ENCODE assay signal across 13 cellular contexts in the genomic region with DNA sequence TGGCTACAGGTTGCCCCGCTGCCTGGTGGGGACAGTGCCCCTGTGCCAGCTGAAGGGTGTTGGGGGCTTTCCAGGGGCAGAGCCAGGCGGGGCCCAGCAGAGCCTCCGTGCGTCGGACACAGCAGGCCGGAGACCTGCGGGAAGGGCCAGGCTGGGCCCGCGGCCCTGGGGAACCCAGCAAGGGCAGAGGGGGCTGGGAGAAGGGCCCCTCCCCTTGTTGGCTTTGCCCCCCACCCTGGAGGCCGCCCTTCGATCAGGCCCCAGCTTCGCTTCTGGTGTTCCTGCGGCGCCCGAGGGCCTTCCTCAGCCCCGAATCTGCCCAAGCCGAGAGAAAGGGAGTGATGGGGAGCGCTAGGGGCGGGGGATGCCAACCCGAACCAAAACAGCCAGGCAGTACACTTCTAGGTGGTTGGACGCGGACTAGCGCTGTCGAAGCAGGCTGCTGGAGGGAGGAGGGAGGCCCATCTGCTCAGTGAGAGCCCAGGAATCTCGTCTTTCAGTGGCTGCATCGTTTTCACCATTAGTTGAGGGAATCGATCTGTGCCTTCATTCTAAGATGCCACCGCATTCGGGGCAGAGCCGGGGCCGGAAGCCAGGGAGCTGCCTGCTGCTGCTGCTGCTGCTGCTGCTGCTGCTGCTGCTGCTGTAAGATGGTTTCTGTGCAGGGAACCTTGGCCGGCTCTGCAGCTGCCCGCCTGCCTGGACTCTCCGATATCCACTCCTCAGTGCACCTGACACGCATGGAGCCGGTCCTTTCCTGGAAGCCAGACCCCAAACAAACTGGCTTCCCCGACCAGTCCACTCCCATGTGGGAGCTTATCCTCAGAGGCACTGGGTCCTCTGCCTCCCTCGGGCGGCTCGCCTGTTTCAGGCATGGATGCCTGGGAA. TPM values are rescaled to one million over a fixed set of nuclear protein-coding genes. Genes with fewer than 3 reads are reported as not detected.
A peak's percentile ranks its signal among the peaks of the same experiment; 100 is the strongest.
DNase-seq lines count a peak whose midpoint lies in the region; ATAC-seq, FAIRE-seq and TF ChIP-seq lines count a peak whose summit lies in the region.
"Had no signal": no experiment of that assay in that cellular context is flagged by ENCODE, and none has a peak within 500 bp of the region (broad histone marks: within the 10 kb centered on the region; RNA-seq: fewer than 3 reads in every experiment).

No MANE protein-coding gene starts in this region.

- H3K4me2 ChIP-seq in BLaER1, result peak overlapping the region; percentile 64; the same call in 1 of the 2 replicates
- H3K4me2 ChIP-seq in GM23338, result peak overlapping the region; percentile 97

- H3K27ac Mint-ChIP-seq in GM23338, result no peak overlapping the region

- H3K4me3 ChIP-seq in BLaER1 (0 out of 2 replicates have a peak overlapping the region, but pooled peaks have one; percentile 60), GM23338 (peak overlapping the region; percentile 97), kidney (ENCODE audit: low read length in 2 of 2) (no peak overlapping the region)

- H4K20me1 ChIP-seq in BLaER1 (peaks cover 67% of the 10 kb centered on the region), GM23338 (replicated peaks; ENCODE audit: insufficient read depth) (peaks cover 43% of the 10 kb centered on the region)

- peaks cover 31% of the 10 kb centered on the region for H3K79me2 ChIP-seq in GM23338 (replicated peaks; ENCODE audit: insufficient read depth)

- H3K9me3 Mint-ChIP-seq in GM23338, result no peaks in the 10 kb centered on the region

- H3F3A ChIP-seq in GM23338 (replicated peaks; ENCODE audit: low read depth), result peaks cover 13% of the 10 kb centered on the region; the same call in 1 of the 2 replicates

- POLR2A ChIA-PET in HEK293T (lab: Yijun Ruan, JAX), result interaction anchor here (1.0 kb wide), 1 partner anchor 56 kb away, joined by 3 read pairs; no protein-coding TSS in a partner anchor

- intact Hi-C loops in kidney (cut with DNase I), result no loop called here

- DNase-seq in GM23338 (ENCODE audit: low spot score), result peak; percentile 70
- DNase-seq in kidney, result peak; percentile 53
- no peak for DNase-seq in frontal cortex (ENCODE audit: low spot score in 2 of 2)
- DNase-seq in HEK293T (ENCODE audit: extremely low spot score), result no peak
- DNase-seq: cortex of kidney; HCEC 1CT; stimulated activated CD8-positive, alpha-beta memory T cell treated with anti-CD3 and anti-CD28 coated beads, Interleukin-4, amount 100 ng/mL, for 48 hours had no signal

- H3K27ac ChIP-seq in BLaER1 (no peak overlapping the region), GM23338 (ENCODE audit: low read depth) (no peak overlapping the region), kidney (ENCODE audit: low read depth in 2 of 2, low read length in 2 of 2) (no peak overlapping the region)
- H3K27ac ChIP-seq: skin epidermis had no signal

- CTCF ChIA-PET in HEK293T (lab: Yijun Ruan, JAX), result no interaction called here

- peaks cover 7% of the 10 kb centered on the region; the same call in 1 of the 3 replicates for H3K36me3 Mint-ChIP-seq in GM23338 (ENCODE audit: low read depth)

- TF ChIP-seq CTCF in GM23338 (conservative IDR thresholded peaks at IDR 0.05; ENCODE audit: low read depth in 2 of 2), result no peak
- TF ChIP-seq CTCF in kidney (IDR thresholded peaks at IDR 0.05; ENCODE audit: borderline replicate concordance, extremely low read depth, insufficient read depth), result no peak

- H3K27me3 Mint-ChIP-seq in GM23338 (ENCODE audit: insufficient read depth, low read depth, poor library complexity), result peaks cover 38% of the 10 kb centered on the region

- H3K9me2 ChIP-seq in GM23338 (ENCODE audit: insufficient read depth), result no peaks in the 10 kb centered on the region

- FAIRE-seq in kidney (lab: Jason Lieb, UNC), result no peak
- FAIRE-seq in frontal cortex (lab: Jason Lieb, UNC), result no peak
- FAIRE-seq: RCC 7860 had no signal

- H3K4me1 Mint-ChIP-seq in GM23338, result peaks cover 46% of the 10 kb centered on the region

- ATAC-seq in GM23338, result peak; percentile 44
- peak; percentile 24 for ATAC-seq in SK-N-SH treated with all-trans-retinoic acid at 6 μM for 48 hours
- ATAC-seq in GM19351 (IDR thresholded peaks at IDR 0.05; ENCODE audit: unreplicated experiment), result no peak
- ATAC-seq in GM21360 (IDR thresholded peaks at IDR 0.05; ENCODE audit: unreplicated experiment), result no peak

- no peaks in the 10 kb centered on the region for H3K36me3 ChIP-seq in BLaER1
- no peaks in the 10 kb centered on the region for H3K36me3 ChIP-seq in GM23338 (ENCODE audit: insufficient read depth)
- no peaks in the 10 kb centered on the region for H3K36me3 ChIP-seq in kidney (ENCODE audit: control insufficient read depth in 1 of 2, insufficient read depth in 2 of 2, low read length in 2 of 2)

- H3K4me1 ChIP-seq in BLaER1, result peaks cover 11% of the 10 kb centered on the region
- H3K4me1 ChIP-seq in GM23338 (ENCODE audit: insufficient read depth), result peaks cover 16% of the 10 kb centered on the region
- H3K4me1 ChIP-seq in kidney (ENCODE audit: control insufficient read depth in 1 of 2, insufficient read depth in 1 of 2, low read depth in 1 of 2, low read length in 2 of 2), result peaks cover 0 to 2% of the 10 kb centered on the region in 2 donors

- peaks cover 91% of the 10 kb centered on the region for H3K27me3 ChIP-seq in BLaER1
- H3K27me3 ChIP-seq in GM23338 (ENCODE audit: insufficient read depth), result peaks cover 6% of the 10 kb centered on the region; the same call in 1 of the 2 replicates

- H2AFZ ChIP-seq in GM23338, result no peak overlapping the region; the same call in 1 of the 2 replicates

- H3K9me3 ChIP-seq in BLaER1 (no peaks in the 10 kb centered on the region), kidney (ENCODE audit: control insufficient read depth in 1 of 2, low read length in 2 of 2) (peaks cover 0 to 3% of the 10 kb centered on the region in 2 donors)

- H3K4me3 Mint-ChIP-seq in GM23338, result peak overlapping the region; percentile 95

- no peak overlapping the region for H3K9ac ChIP-seq in BLaER1
- H3K9ac ChIP-seq in kidney (ENCODE audit: low read length in 2 of 2), result no peak overlapping the region

TF ChIP-seq in GM23338, 12 proteins besides CTCF, POLR2A, EP300 and RAD21 (continues in another document):
- TF ChIP-seq EZH2phosphoT487 (IDR thresholded peaks at IDR 0.05; ENCODE audit: unreplicated experiment), result no peak
- TF ChIP-seq EZH2 (IDR thresholded peaks at IDR 0.05; ENCODE audit: low read depth, unreplicated experiment), result no peak

TF ChIP-seq in SK-N-SH treated with all-trans-retinoic acid at 6 μM for 48 hours, 23 proteins besides CTCF, POLR2A, EP300 and RAD21 (continues in another document):
- TF ChIP-seq, protein P1, sequence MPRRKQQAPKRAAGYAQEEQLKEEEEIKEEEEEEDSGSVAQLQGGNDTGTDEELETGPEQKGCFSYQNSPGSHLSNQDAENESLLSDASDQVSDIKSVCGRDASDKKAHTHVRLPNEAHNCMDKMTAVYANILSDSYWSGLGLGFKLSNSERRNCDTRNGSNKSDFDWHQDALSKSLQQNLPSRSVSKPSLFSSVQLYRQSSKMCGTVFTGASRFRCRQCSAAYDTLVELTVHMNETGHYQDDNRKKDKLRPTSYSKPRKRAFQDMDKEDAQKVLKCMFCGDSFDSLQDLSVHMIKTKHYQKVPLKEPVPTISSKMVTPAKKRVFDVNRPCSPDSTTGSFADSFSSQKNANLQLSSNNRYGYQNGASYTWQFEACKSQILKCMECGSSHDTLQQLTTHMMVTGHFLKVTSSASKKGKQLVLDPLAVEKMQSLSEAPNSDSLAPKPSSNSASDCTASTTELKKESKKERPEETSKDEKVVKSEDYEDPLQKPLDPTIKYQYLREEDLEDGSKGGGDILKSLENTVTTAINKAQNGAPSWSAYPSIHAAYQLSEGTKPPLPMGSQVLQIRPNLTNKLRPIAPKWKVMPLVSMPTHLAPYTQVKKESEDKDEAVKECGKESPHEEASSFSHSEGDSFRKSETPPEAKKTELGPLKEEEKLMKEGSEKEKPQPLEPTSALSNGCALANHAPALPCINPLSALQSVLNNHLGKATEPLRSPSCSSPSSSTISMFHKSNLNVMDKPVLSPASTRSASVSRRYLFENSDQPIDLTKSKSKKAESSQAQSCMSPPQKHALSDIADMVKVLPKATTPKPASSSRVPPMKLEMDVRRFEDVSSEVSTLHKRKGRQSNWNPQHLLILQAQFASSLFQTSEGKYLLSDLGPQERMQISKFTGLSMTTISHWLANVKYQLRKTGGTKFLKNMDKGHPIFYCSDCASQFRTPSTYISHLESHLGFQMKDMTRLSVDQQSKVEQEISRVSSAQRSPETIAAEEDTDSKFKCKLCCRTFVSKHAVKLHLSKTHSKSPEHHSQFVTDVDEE (CRISPR knock-in tag; IDR thresholded peaks at IDR 0.05), result no peak
- no peak for TF ChIP-seq ZNF8 (CRISPR knock-in tag; IDR thresholded peaks at IDR 0.05)

TF ChIP-seq in HEK293T, 16 proteins besides CTCF, POLR2A, EP300 and RAD21:
- TF ChIP-seq NFRKB (IDR thresholded peaks at IDR 0.05) (no peak), SP1 (IDR thresholded peaks at IDR 0.05) (no peak), SUZ12 (IDR thresholded peaks at IDR 0.05) (no peak), LEF1 (IDR thresholded peaks at IDR 0.05; ENCODE audit: borderline replicate concordance) (no peak), ZNF384 (IDR thresholded peaks at IDR 0.05) (no peak), ELF4 (IDR thresholded peaks at IDR 0.05) (no peak), FOXA1 (IDR thresholded peaks at IDR 0.05) (no peak), L3MBTL2 (conservative IDR thresholded peaks at IDR 0.05) (no peak), BHLHE40 (IDR thresholded peaks at IDR 0.05; ENCODE audit: borderline replicate concordance) (no peak), HDGF (IDR thresholded peaks at IDR 0.05; ENCODE audit: borderline replicate concordance) (no peak), ARNT (IDR thresholded peaks at IDR 0.05) (no peak), FOXK2 (IDR thresholded peaks at IDR 0.05) (no peak), CTBP1 (IDR thresholded peaks at IDR 0.05; ENCODE audit: borderline replicate concordance) (no peak), FOXM1 (IDR thresholded peaks at IDR 0.05; ENCODE audit: borderline replicate concordance) (no peak)
- TF ChIP-seq, protein P2, sequence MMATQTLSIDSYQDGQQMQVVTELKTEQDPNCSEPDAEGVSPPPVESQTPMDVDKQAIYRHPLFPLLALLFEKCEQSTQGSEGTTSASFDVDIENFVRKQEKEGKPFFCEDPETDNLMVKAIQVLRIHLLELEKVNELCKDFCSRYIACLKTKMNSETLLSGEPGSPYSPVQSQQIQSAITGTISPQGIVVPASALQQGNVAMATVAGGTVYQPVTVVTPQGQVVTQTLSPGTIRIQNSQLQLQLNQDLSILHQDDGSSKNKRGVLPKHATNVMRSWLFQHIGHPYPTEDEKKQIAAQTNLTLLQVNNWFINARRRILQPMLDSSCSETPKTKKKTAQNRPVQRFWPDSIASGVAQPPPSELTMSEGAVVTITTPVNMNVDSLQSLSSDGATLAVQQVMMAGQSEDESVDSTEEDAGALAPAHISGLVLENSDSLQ (IDR thresholded peaks at IDR 0.05), result no peak

RNA-seq across cellular contexts. Expression of a gene that starts 1.6 kb away (rescaled TPM):
- 35.2 and 38.3 TPM in 2 replicates for total RNA-seq in GM23338 (2014; rRNA removed; shearing (Covaris generic))
- polyA plus RNA-seq in GM23338 (2016; fragmentation: Nextera tagmentation; extraction: Ambion mirVana) (8.4 and 8.8 TPM in 2 replicates), kidney (ENCODE audit: insufficient read depth, low read depth, low replicate concordance) (not detected)
- total RNA-seq in kidney (0.69 TPM), frontal cortex (48.1 TPM)

Comparison
In these comparisons a context has a peak if more than half of its experiments do, and no peak if none do; other contexts are left out.
1. H3K4me3 ChIP-seq: peak in BLaER1 (single experiment) and GM23338 (single experiment); none in kidney (0 of 2).
2. ATAC-seq: peak in GM23338 (single experiment) and SK-N-SH treated with all-trans-retinoic acid at 6 μM for 48 hours (single experiment); none in GM19351 (single experiment) and GM21360 (single experiment).
3. DNase-seq: peak in GM23338 (single experiment) and kidney (single experiment); none in frontal cortex (0 of 2) and HEK293T (single experiment).
4. RNA of a gene that starts 1.6 kb away (total RNA-seq): 48.1 TPM in frontal cortex (single experiment) and 35.2 to 38.3 TPM in GM23338; 0.69 TPM in kidney (single experiment); every median in the first group is over 10 times any median in the second.